ENCODE assay signal across 9 cellular contexts in genomic region chr15:89912145-89912673, GRCh38. TPM values are rescaled to one million over a fixed set of nuclear protein-coding genes. Genes with fewer than 3 reads are reported as not detected.
DNase-seq lines count a peak whose midpoint lies in the region; ATAC-seq and TF ChIP-seq lines count a peak whose summit lies in the region.
"Had no signal": no experiment of that assay in that cellular context is flagged by ENCODE, and none has a peak within 500 bp of the region (broad histone marks: within the 10 kb centered on the region; RNA-seq: fewer than 3 reads in every experiment).

No MANE protein-coding gene starts in this region.

- H3K9me3 ChIP-seq in lung (ENCODE audit: control insufficient read depth in 2 of 2, insufficient read depth in 1 of 2, low read length in 1 of 2) (no peaks in the 10 kb centered on the region), tibial nerve (no peaks in the 10 kb centered on the region)

- no peak for TF ChIP-seq EP300 in tibial nerve (IDR thresholded peaks at IDR 0.05)

- TF ChIP-seq CTCF in lung (IDR thresholded peaks at IDR 0.05; ENCODE audit: control extremely low read depth, extremely low read depth) (no peak), tibial nerve (IDR thresholded peaks at IDR 0.05) (no peak)

- H3K4me1 ChIP-seq in lung (ENCODE audit: control insufficient read depth in 2 of 2, insufficient read depth in 2 of 2, low read length in 2 of 2) (peaks cover 0 to 4% of the 10 kb centered on the region in 2 donors), tibial nerve (peaks cover 0 to 28% (median 10%) of the 10 kb centered on the region in 4 donors)

- H3K36me3 ChIP-seq in lung (ENCODE audit: control insufficient read depth in 2 of 2, insufficient read depth in 2 of 2, low read length in 2 of 2) (peaks cover 0 to 10% of the 10 kb centered on the region in 2 donors), tibial nerve (peaks cover 0 to 35% (median 3%) of the 10 kb centered on the region in 3 donors)

- ATAC-seq in lung (ENCODE audit: insufficient read depth, low FRiP score) = peak; percentile 61

- WGBS in lung, 2 donors = 8 to 12% methylated on average over 29 to 36 of the region's 36 CpGs
- 3 to 7% methylated on average over 13 to 19 of the region's 36 CpGs for WGBS in tibial nerve, 2 donors

- DNase-seq in NCI-H748 (lab: John Stamatoyannopoulos, UW; ENCODE audit: unreplicated experiment) (peak; percentile 38), NCI-H748 treated with DMSO at 0.1 percent for 48 hours (lab: John Stamatoyannopoulos, UW) (no peak), ecto neural progenitor cell (ENCODE audit: low spot score) (peak; percentile 77), lung (ENCODE audit: low spot score) (no peak), tibial nerve (ENCODE audit: low spot score in 2 of 2) (no peak), T1000 (lab: John Stamatoyannopoulos, UW) (no peak), NCI-H526 treated with DMSO at 0.1 percent for 48 hours (lab: John Stamatoyannopoulos, UW) (no peak), NCI-H226 (no peak)

- H3K4me3 ChIP-seq in lung (peak overlapping the region; percentile 83), tibial nerve (peak overlapping the region; percentile 64 to 95 (median 75))

- H3K27ac ChIP-seq in lung (ENCODE audit: low read depth in 1 of 2, low read length in 1 of 2) (peak overlapping the region; percentile 72 to 94), tibial nerve (peak overlapping the region; percentile 0 to 87 (median 84))

- TF ChIP-seq POLR2A in tibial nerve (IDR thresholded peaks at IDR 0.05) = no peak

- H3K27me3 ChIP-seq in lung (ENCODE audit: control insufficient read depth, insufficient read depth) = no peaks in the 10 kb centered on the region
- no peaks in the 10 kb centered on the region for H3K27me3 ChIP-seq in tibial nerve

RNA-seq across cellular contexts. Expression of gene ARPIN, which starts 0.5 kb away (rescaled TPM):
- 10 to 100 TPM; 21.3 to 28.5 TPM for total RNA-seq in lung
- 10 to 100 TPM in 1 of 2 donors, 1 to 10 TPM in 1; 9.0 to 16.2 TPM for polyA plus RNA-seq in lung
- 10 to 100 TPM; 21.0 to 32.6 (median 25.6) TPM for total RNA-seq in tibial nerve
- total RNA-seq: T-helper 2 cell treated with Interferon-gamma antibody and Interleukin-4, amounts not matched to agents 100 ng/mL and 5 ng/mL, for 36 hours had no signal

RNA-seq across cellular contexts. Expression of gene AP3S2, which starts 18.4 kb away (rescaled TPM):
- total RNA-seq in lung (10 to 100 TPM; 30.2 to 31.8 TPM), tibial nerve (10 to 100 TPM; 49.2 to 61.4 (median 52.2) TPM)
- polyA plus RNA-seq in lung = 10 to 100 TPM in 1 of 2 donors, 1 to 10 TPM in 1; 9.9 to 21.6 TPM

Comparison
In these comparisons a context has a peak if more than half of its experiments do, and no peak if none do; other contexts are left out.
1. DNase-seq: peak in NCI-H748 (single experiment) and ecto neural progenitor cell (single experiment); none in NCI-H748 treated with DMSO at 0.1 percent for 48 hours (single experiment), lung (single experiment), tibial nerve (0 of 2), T1000 (single experiment), NCI-H526 treated with DMSO at 0.1 percent for 48 hours (single experiment) and NCI-H226 (single experiment).